ENCODE assay signal across 13 cellular contexts in the genomic region with DNA sequence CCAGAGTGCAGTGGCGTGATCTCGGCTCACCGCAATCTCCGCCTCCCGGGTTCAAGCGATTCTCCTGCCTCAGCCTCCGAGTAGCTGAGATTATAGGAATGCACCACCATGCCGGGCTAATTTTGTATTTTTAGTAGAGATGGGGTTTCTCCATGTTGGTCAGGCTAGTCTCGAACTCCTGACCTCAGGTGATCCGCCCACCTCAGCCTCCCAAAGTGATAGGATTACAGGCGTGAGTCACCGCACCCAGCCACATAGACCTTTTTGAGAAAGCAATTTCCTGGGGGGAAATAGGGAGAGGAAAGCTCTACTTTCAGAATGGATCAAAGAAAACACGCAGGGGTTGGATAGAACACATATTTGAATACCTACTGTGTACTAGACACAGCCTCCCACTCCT. TPM values are rescaled to one million over a fixed set of nuclear protein-coding genes. Genes with fewer than 3 reads are reported as not detected.
A peak's percentile ranks its signal among the peaks of the same experiment; 100 is the strongest.
DNase-seq lines count a peak whose midpoint lies in the region; ATAC-seq and TF ChIP-seq lines count a peak whose summit lies in the region.
"Not testable (repeated sequence)": the region's sequence is repeated elsewhere in the genome, so short reads cannot be mapped to it uniquely, and the experiment has no call there.
"Had no signal": no experiment of that assay in that cellular context is flagged by ENCODE, and none has a peak within 500 bp of the region (broad histone marks: within the 10 kb centered on the region; RNA-seq: fewer than 3 reads in every experiment).

No MANE protein-coding gene starts in this region.

- not testable (repeated sequence) for H3K4me2 ChIP-seq in mammary epithelial cell (ENCODE audit: insufficient read depth, low read depth, low read length); neural cell (ENCODE audit: low read length)

- not testable (repeated sequence) for TF ChIP-seq EP300 in neural cell (conservative IDR thresholded peaks at IDR 0.05; ENCODE audit: poor library complexity, severe bottlenecking)

- H3K4me1 Mint-ChIP-seq in activated T-helper 1 cell treated with anti-CD3 and anti-CD28 coated beads, Interleukin-12 subunit alpha, Interleukin-12 subunit beta, Interleukin-2, Interleukin-4 antibody, amounts not matched to agents 30 ng/mL and 10 ng/mL and 1 ng/mL, durations not matched to agents 14 hours and 24 hours and 36 hours (ENCODE audit: low read depth) = peaks cover 35% of the 10 kb centered on the region
- H3K4me1 Mint-ChIP-seq in stimulated activated naive CD8-positive, alpha-beta T cell treated with anti-CD3 and anti-CD28 coated beads, Interleukin-15, Interleukin-2, amounts not matched to agents 100 ng/mL and 50 ng/mL, for 24 hours (ENCODE audit: low read depth) = peaks cover 47% of the 10 kb centered on the region

- DNase-seq in Daoy (ENCODE audit: low read depth) = peak; percentile 30
- DNase-seq in RWPE2 (ENCODE audit: low spot score); activated T-helper 1 cell treated with anti-CD3 and anti-CD28 coated beads, Interleukin-12 subunit alpha, Interleukin-12 subunit beta, Interleukin-2, Interleukin-4 antibody, amounts not matched to agents 30 ng/mL and 10 ng/mL and 1 ng/mL, durations not matched to agents 14 hours and 24 hours and 36 hours (ENCODE audit: low spot score); mammary epithelial cell: not testable (repeated sequence)

- not testable (repeated sequence) for H2AFZ ChIP-seq in mammary epithelial cell (ENCODE audit: low read depth, low read length); neural cell (ENCODE audit: low read depth, low read length)

- CTCF ChIA-PET in mammary epithelial cell (lab: Charles Lee; ENCODE audit: low non-redundant PET) = interaction anchor here (0.6 kb wide), 1 partner anchor 56 kb away, joined by 3 read pairs; no protein-coding TSS in a partner anchor

- H3F3A ChIP-seq in neural cell (ENCODE audit: insufficient read depth, low read length, poor library complexity, severe bottlenecking) = not testable (repeated sequence)

- not testable (repeated sequence) for H3K4me1 ChIP-seq in RWPE2 (ENCODE audit: insufficient read depth, poor library complexity, severe bottlenecking); mammary epithelial cell (ENCODE audit: insufficient read depth, low read length)

- H3K27me3 Mint-ChIP-seq in activated T-helper 1 cell treated with anti-CD3 and anti-CD28 coated beads, Interleukin-12 subunit alpha, Interleukin-12 subunit beta, Interleukin-2, Interleukin-4 antibody, amounts not matched to agents 30 ng/mL and 10 ng/mL and 1 ng/mL, durations not matched to agents 14 hours and 24 hours and 36 hours (ENCODE audit: insufficient read depth); stimulated activated naive CD8-positive, alpha-beta T cell treated with anti-CD3 and anti-CD28 coated beads, Interleukin-15, Interleukin-2, amounts not matched to agents 100 ng/mL and 50 ng/mL, for 24 hours: not testable (repeated sequence)

- ATAC-seq in RWPE2 (ENCODE audit: low read depth) = peak; percentile 35; the same call in 2 of the 3 replicates

- H3K9me3 ChIP-seq in RWPE2 (ENCODE audit: severe bottlenecking); mammary epithelial cell (replicated peaks; ENCODE audit: insufficient read depth, low read length); neural cell (ENCODE audit: low read length): not testable (repeated sequence)

- in situ Hi-C loops in mammary epithelial cell (cut with MboI; ENCODE audit: low sequenced_read_pairs in 2 of 2) = not testable (repeated sequence)

- BruUV-seq in mammary epithelial cell (replicated peaks; lab: Mats Ljungman, UMichigan) = not testable (repeated sequence)

- H3K27me3 ChIP-seq in RWPE2 (ENCODE audit: insufficient read depth, poor library complexity, severe bottlenecking); mammary epithelial cell (ENCODE audit: insufficient read depth, low read length); neural cell (ENCODE audit: insufficient read depth, low read depth, low read length): not testable (repeated sequence)

- not testable (repeated sequence) for H3K79me2 ChIP-seq in mammary epithelial cell (ENCODE audit: insufficient read depth, low read length); neural cell (replicated peaks; ENCODE audit: insufficient read depth, low read length)

- not testable (repeated sequence) for H3K27ac ChIP-seq in RWPE2 (ENCODE audit: poor library complexity, severe bottlenecking)
- H3K27ac ChIP-seq in mammary epithelial cell (ENCODE audit: insufficient read depth, low read depth, low read length) (peak overlapping the region; percentile 49), neural cell (ENCODE audit: low read length) (peak overlapping the region; percentile 66)

- H3K9ac ChIP-seq in mammary epithelial cell (ENCODE audit: insufficient read depth, low read length); neural cell (ENCODE audit: low read length): not testable (repeated sequence)

- not testable (repeated sequence) for H3K4me3 ChIP-seq in RWPE2 (ENCODE audit: severe bottlenecking); mammary epithelial cell (replicated peaks in 1 of 3; ENCODE audit: insufficient read depth in 1 of 3, low read depth in 2 of 3, low read length in 3 of 3); neural cell (ENCODE audit: low read length)

- H3K9me3 Mint-ChIP-seq in activated T-helper 1 cell treated with anti-CD3 and anti-CD28 coated beads, Interleukin-12 subunit alpha, Interleukin-12 subunit beta, Interleukin-2, Interleukin-4 antibody, amounts not matched to agents 30 ng/mL and 10 ng/mL and 1 ng/mL, durations not matched to agents 14 hours and 24 hours and 36 hours; stimulated activated naive CD8-positive, alpha-beta T cell treated with anti-CD3 and anti-CD28 coated beads, Interleukin-15, Interleukin-2, amounts not matched to agents 100 ng/mL and 50 ng/mL, for 24 hours: not testable (repeated sequence)

- H3K36me3 ChIP-seq in RWPE2 (ENCODE audit: low read depth) = peaks cover 42% of the 10 kb centered on the region
- H3K36me3 ChIP-seq in mammary epithelial cell (ENCODE audit: insufficient read depth, low read length); neural cell (ENCODE audit: insufficient read depth, low read length): not testable (repeated sequence)

- H4K20me1 ChIP-seq in mammary epithelial cell (ENCODE audit: insufficient read depth, low read length); neural cell (ENCODE audit: insufficient read depth): not testable (repeated sequence)

- H3K9me2 ChIP-seq in neural cell (ENCODE audit: insufficient read depth, low read length) = not testable (repeated sequence)

- intact Hi-C loops in activated T-helper 1 cell treated with anti-CD3 and anti-CD28 coated beads, Interleukin-12 subunit alpha, Interleukin-12 subunit beta, Interleukin-2, Interleukin-4 antibody, amounts not matched to agents 30 ng/mL and 10 ng/mL and 1 ng/mL, durations not matched to agents 14 hours and 24 hours and 36 hours (cut with micrococcal nuclease) = loop anchor here (1.0 kb wide), 1 partner anchor 15 kb away; a partner anchor contains a TSS
- intact Hi-C loops in mammary epithelial cell (cut with micrococcal nuclease) = not testable (repeated sequence)

- not testable (repeated sequence) for H3K4me3 Mint-ChIP-seq in activated T-helper 1 cell treated with anti-CD3 and anti-CD28 coated beads, Interleukin-12 subunit alpha, Interleukin-12 subunit beta, Interleukin-2, Interleukin-4 antibody, amounts not matched to agents 30 ng/mL and 10 ng/mL and 1 ng/mL, durations not matched to agents 14 hours and 24 hours and 36 hours
- peak overlapping the region; percentile 1 for H3K4me3 Mint-ChIP-seq in stimulated activated naive CD8-positive, alpha-beta T cell treated with anti-CD3 and anti-CD28 coated beads, Interleukin-15, Interleukin-2, amounts not matched to agents 100 ng/mL and 50 ng/mL, for 24 hours

- TF ChIP-seq RAD21 in neural cell (conservative IDR thresholded peaks at IDR 0.05) = not testable (repeated sequence)

- 87% methylated on average over 8 of the region's 13 CpGs for WGBS in mammary epithelial cell (ENCODE audit: low coverage, missing lambda C conversion rate)

- not testable (repeated sequence) for TF ChIP-seq CTCF in RWPE2 (IDR thresholded peaks at IDR 0.05; ENCODE audit: poor library complexity, severe bottlenecking); mammary epithelial cell (conservative IDR thresholded peaks at IDR 0.05 in 1 of 2, IDR thresholded peaks at IDR 0.05 in 1 of 2; ENCODE audit: extremely low read depth in 1 of 2, insufficient read depth in 1 of 2, low read depth in 1 of 2, low read length in 2 of 2); neural cell (IDR thresholded peaks at IDR 0.05; ENCODE audit: poor library complexity, severe bottlenecking)

- dilution Hi-C loops in mammary epithelial cell (cut with HindIII; ENCODE audit: low sequenced_read_pairs) = not testable (repeated sequence)

- peak overlapping the region; percentile 97 for H3K27ac Mint-ChIP-seq in activated T-helper 1 cell treated with anti-CD3 and anti-CD28 coated beads, Interleukin-12 subunit alpha, Interleukin-12 subunit beta, Interleukin-2, Interleukin-4 antibody, amounts not matched to agents 30 ng/mL and 10 ng/mL and 1 ng/mL, durations not matched to agents 14 hours and 24 hours and 36 hours
- H3K27ac Mint-ChIP-seq in stimulated activated naive CD8-positive, alpha-beta T cell treated with anti-CD3 and anti-CD28 coated beads, Interleukin-15, Interleukin-2, amounts not matched to agents 100 ng/mL and 50 ng/mL, for 24 hours = peak overlapping the region; percentile 88

- peaks cover 33% of the 10 kb centered on the region for H3K36me3 Mint-ChIP-seq in activated T-helper 1 cell treated with anti-CD3 and anti-CD28 coated beads, Interleukin-12 subunit alpha, Interleukin-12 subunit beta, Interleukin-2, Interleukin-4 antibody, amounts not matched to agents 30 ng/mL and 10 ng/mL and 1 ng/mL, durations not matched to agents 14 hours and 24 hours and 36 hours (ENCODE audit: low read depth)
- peaks cover 40% of the 10 kb centered on the region for H3K36me3 Mint-ChIP-seq in stimulated activated naive CD8-positive, alpha-beta T cell treated with anti-CD3 and anti-CD28 coated beads, Interleukin-15, Interleukin-2, amounts not matched to agents 100 ng/mL and 50 ng/mL, for 24 hours (ENCODE audit: low read depth)

RNA-seq across cellular contexts. Expression of a gene that starts 0.4 kb away (rescaled TPM):
- total RNA-seq in Daoy (2014; rRNA removed; shearing (Covaris generic)) = not detected in 2 replicates
- total RNA-seq in activated T-helper 1 cell treated with anti-CD3 and anti-CD28 coated beads, Interleukin-12 subunit alpha, Interleukin-12 subunit beta, Interleukin-2, Interleukin-4 antibody, amounts not matched to agents 30 ng/mL and 10 ng/mL and 1 ng/mL, durations not matched to agents 14 hours and 24 hours and 36 hours = not detected in 2 replicates
- not detected for total RNA-seq in mammary epithelial cell
- not detected for polyA plus RNA-seq in mammary epithelial cell
- not detected for polyA minus RNA-seq in mammary epithelial cell
- not detected in 2 replicates for polyA plus RNA-seq in neural cell
- not detected in 2 replicates for polyA minus RNA-seq in neural cell
- total RNA-seq: cardiac muscle cell, dermis microvascular lymphatic vessel endothelial cell, gastrocnemius medialis, renal cortical epithelial cell, upper lobe of right lung had no signal
- polyA plus RNA-seq: adipose tissue, cardiac muscle cell, esophagus had no signal

RNA-seq across cellular contexts. Expression of a gene that starts 13.9 kb away (rescaled TPM):
- 1,219 and 1,519 TPM in 2 replicates for total RNA-seq in Daoy (2014; rRNA removed; shearing (Covaris generic))
- total RNA-seq in activated T-helper 1 cell treated with anti-CD3 and anti-CD28 coated beads, Interleukin-12 subunit alpha, Interleukin-12 subunit beta, Interleukin-2, Interleukin-4 antibody, amounts not matched to agents 30 ng/mL and 10 ng/mL and 1 ng/mL, durations not matched to agents 14 hours and 24 hours and 36 hours = 665 and 668 TPM in 2 replicates
- 100 to 1,000 TPM; 330 to 550 TPM for total RNA-seq in mammary epithelial cell
- polyA plus RNA-seq in mammary epithelial cell (440 TPM), neural cell (339 and 356 TPM in 2 replicates)
- polyA minus RNA-seq in mammary epithelial cell (266 TPM), neural cell (205 and 256 TPM in 2 replicates)

RNA-seq across cellular contexts. Expression of a gene that starts 15.0 kb away (rescaled TPM):
- total RNA-seq in Daoy (2014; rRNA removed; shearing (Covaris generic)) = 98.6 and 105 TPM in 2 replicates
- 258 and 284 TPM in 2 replicates for total RNA-seq in activated T-helper 1 cell treated with anti-CD3 and anti-CD28 coated beads, Interleukin-12 subunit alpha, Interleukin-12 subunit beta, Interleukin-2, Interleukin-4 antibody, amounts not matched to agents 30 ng/mL and 10 ng/mL and 1 ng/mL, durations not matched to agents 14 hours and 24 hours and 36 hours
- 100 to 1,000 TPM in 1 of 2 donors, 10 to 100 TPM in 1; 63.7 to 168 TPM for total RNA-seq in mammary epithelial cell
- polyA plus RNA-seq in mammary epithelial cell = 147 TPM
- 161 TPM for polyA minus RNA-seq in mammary epithelial cell
- polyA plus RNA-seq in neural cell = 41.4 and 44.7 TPM in 2 replicates
- polyA minus RNA-seq in neural cell = 102 and 119 TPM in 2 replicates

RNA-seq across cellular contexts. Expression of a gene that starts 50.9 kb away (rescaled TPM):
- total RNA-seq in Daoy (2014; rRNA removed; shearing (Covaris generic)) = not detected in 2 replicates
- total RNA-seq in activated T-helper 1 cell treated with anti-CD3 and anti-CD28 coated beads, Interleukin-12 subunit alpha, Interleukin-12 subunit beta, Interleukin-2, Interleukin-4 antibody, amounts not matched to agents 30 ng/mL and 10 ng/mL and 1 ng/mL, durations not matched to agents 14 hours and 24 hours and 36 hours = 0.12 TPM in 1 of 2 replicates, not detected in the other
- total RNA-seq in mammary epithelial cell = under 1 TPM in 1 of 2 donors, not detected in 1; under 0.01 TPM
- polyA plus RNA-seq in mammary epithelial cell (not detected), neural cell (0.09 TPM in 1 of 2 replicates, not detected in the other)
- polyA minus RNA-seq in mammary epithelial cell (not detected), neural cell (0.23 and 0.24 TPM in 2 replicates)
- total RNA-seq: cardiac muscle cell had no signal
- polyA plus RNA-seq: cardiac muscle cell had no signal
